ENCODE assay signal across 8 cellular contexts in genomic region chr1:63317814-63318156, GRCh38. TPM values are rescaled to one million over a fixed set of nuclear protein-coding genes. Genes with fewer than 3 reads are reported as not detected.
DNase-seq lines count a peak whose midpoint lies in the region; ATAC-seq and TF ChIP-seq lines count a peak whose summit lies in the region.
"Had no signal": no experiment of that assay in that cellular context is flagged by ENCODE, and none has a peak within 500 bp of the region (broad histone marks: within the 10 kb centered on the region; RNA-seq: fewer than 3 reads in every experiment).

No MANE protein-coding gene starts in this region.

- peaks cover 14% of the 10 kb centered on the region for H3K4me1 Mint-ChIP-seq in central memory CD8-positive, alpha-beta T cell

- H3K27me3 ChIP-seq in DOHH2 (ENCODE audit: control insufficient read depth, low read length) (no peaks in the 10 kb centered on the region), osteoblast (ENCODE audit: insufficient read depth, low read length) (peaks cover 74% of the 10 kb centered on the region), tibial artery (peaks cover 16 to 82% of the 10 kb centered on the region in 2 donors), prostate gland (replicated peaks; ENCODE audit: insufficient read depth) (peaks cover 52% of the 10 kb centered on the region)

- H4K20me1 ChIP-seq in DOHH2 (ENCODE audit: control insufficient read depth, insufficient read depth, low read depth, low read length) (no peaks in the 10 kb centered on the region), osteoblast (ENCODE audit: insufficient read depth, low read length) (no peaks in the 10 kb centered on the region)

- peak overlapping the region; percentile 70 for H3K4me3 ChIP-seq in DOHH2 (ENCODE audit: low read length)
- H3K4me3 ChIP-seq in LNCaP clone FGC (ENCODE audit: low read depth, low read length) = peak overlapping the region; percentile 47
- H3K4me3 ChIP-seq in osteoblast (ENCODE audit: insufficient read depth, low read length) = peak overlapping the region; percentile 53
- no peak overlapping the region for H3K4me3 ChIP-seq in tibial artery
- no peak overlapping the region for H3K4me3 ChIP-seq in prostate gland
- H3K4me3 ChIP-seq in mucosa of descending colon = no peak overlapping the region

- no peaks in the 10 kb centered on the region for H3K9me2 ChIP-seq in DOHH2 (replicated peaks; ENCODE audit: control insufficient read depth, low read length)

- no peak for TF ChIP-seq POLR2A in prostate gland (IDR thresholded peaks at IDR 0.05)

- peaks cover 28% of the 10 kb centered on the region for H3K36me3 Mint-ChIP-seq in central memory CD8-positive, alpha-beta T cell (ENCODE audit: insufficient read depth)

- peak overlapping the region; percentile 28 for H3K4me3 Mint-ChIP-seq in central memory CD8-positive, alpha-beta T cell

- H3F3A ChIP-seq in DOHH2 (ENCODE audit: control insufficient read depth, insufficient read depth) = 0 out of 2 replicates have a peak, but pooled peaks cover 3% of the 10 kb centered on the region

- DNase-seq in LNCaP clone FGC (ENCODE audit: low read depth) (no peak), osteoblast (ENCODE audit: insufficient read length, low spot score, missing footprints) (no peak), tibial artery (no peak), prostate gland (ENCODE audit: low spot score) (no peak), mucosa of descending colon (no peak)
- no peak for DNase-seq in central memory CD8-positive, alpha-beta T cell (ENCODE audit: low spot score in 2 of 2)
- DNase-seq: aorta had no signal

- H3K79me2 ChIP-seq in DOHH2 (ENCODE audit: control insufficient read depth, low read length) (no peaks in the 10 kb centered on the region), osteoblast (ENCODE audit: insufficient read depth, low read length) (no peaks in the 10 kb centered on the region)

- no peak overlapping the region for H3K27ac Mint-ChIP-seq in central memory CD8-positive, alpha-beta T cell (ENCODE audit: low read depth)

- no peaks in the 10 kb centered on the region for H3K36me3 ChIP-seq in DOHH2 (ENCODE audit: control insufficient read depth, low read length)
- no peaks in the 10 kb centered on the region for H3K36me3 ChIP-seq in osteoblast (ENCODE audit: insufficient read depth, low read length)
- no peaks in the 10 kb centered on the region for H3K36me3 ChIP-seq in tibial artery
- no peaks in the 10 kb centered on the region for H3K36me3 ChIP-seq in prostate gland
- no peaks in the 10 kb centered on the region for H3K36me3 ChIP-seq in mucosa of descending colon (ENCODE audit: low read depth)

- H3K9me3 Mint-ChIP-seq in central memory CD8-positive, alpha-beta T cell = peaks cover 8% of the 10 kb centered on the region

- H3K27ac ChIP-seq in DOHH2 (ENCODE audit: low read depth, low read length) (no peak overlapping the region), osteoblast (ENCODE audit: low read depth, low read length) (no peak overlapping the region), tibial artery (no peak overlapping the region), prostate gland (no peak overlapping the region)

- no peak overlapping the region for H2AFZ ChIP-seq in osteoblast (ENCODE audit: low read length)

- no peak for ATAC-seq in central memory CD8-positive, alpha-beta T cell (replicated peaks; ENCODE audit: extremely low read depth, poor library complexity, severe bottlenecking)
- ATAC-seq in mucosa of descending colon = no peak

- H3K27me3 Mint-ChIP-seq in central memory CD8-positive, alpha-beta T cell = peaks cover 82% of the 10 kb centered on the region

- 9% methylated on average over 14 of the region's 14 CpGs for WGBS in prostate gland

- H3K9me3 ChIP-seq in DOHH2 (ENCODE audit: control insufficient read depth, insufficient read depth, low read length) = peaks cover 4% of the 10 kb centered on the region; the same call in 1 of the 2 replicates
- peaks cover 2% of the 10 kb centered on the region for H3K9me3 ChIP-seq in osteoblast (ENCODE audit: low read depth, low read length)
- H3K9me3 ChIP-seq in tibial artery = peaks cover 0 to 4% (median 0%) of the 10 kb centered on the region in 3 donors
- H3K9me3 ChIP-seq in prostate gland = no peaks in the 10 kb centered on the region
- no peaks in the 10 kb centered on the region for H3K9me3 ChIP-seq in mucosa of descending colon

- TF ChIP-seq CTCF in DOHH2 (IDR thresholded peaks at IDR 0.05; ENCODE audit: low read depth, low read length, poor library complexity, severe bottlenecking) (no peak), LNCaP clone FGC (IDR thresholded peaks at IDR 0.05; ENCODE audit: control insufficient read depth, extremely low read depth, insufficient read depth) (no peak), osteoblast (IDR thresholded peaks at IDR 0.05; ENCODE audit: extremely low read depth, low read depth, low read length) (no peak), tibial artery (IDR thresholded peaks at IDR 0.05) (no peak), prostate gland (IDR thresholded peaks at IDR 0.05) (no peak), mucosa of descending colon (IDR thresholded peaks at IDR 0.05) (no peak)

- H3K4me2 ChIP-seq in DOHH2 (ENCODE audit: low read length) = peak overlapping the region; percentile 71
- peak overlapping the region; percentile 70 for H3K4me2 ChIP-seq in osteoblast (ENCODE audit: insufficient read depth, low read length)

- H3K4me1 ChIP-seq in DOHH2 (ENCODE audit: control insufficient read depth, low read length) = peaks cover 12% of the 10 kb centered on the region
- peaks cover 2% of the 10 kb centered on the region for H3K4me1 ChIP-seq in osteoblast (ENCODE audit: insufficient read depth, low read length)
- peaks cover 0 to 33% (median 23%) of the 10 kb centered on the region in 4 donors for H3K4me1 ChIP-seq in tibial artery
- peaks cover 6% of the 10 kb centered on the region for H3K4me1 ChIP-seq in prostate gland (replicated peaks)
- peaks cover 20% of the 10 kb centered on the region for H3K4me1 ChIP-seq in mucosa of descending colon (ENCODE audit: low read depth)

- intact Hi-C loops in tibial artery (cut with DNase I; ENCODE audit: low total_unique reads) (no loop called here), prostate gland (cut with DNase I) (no loop called here), mucosa of descending colon (cut with DNase I, micrococcal nuclease) (no loop called here)

RNA-seq across cellular contexts. Expression of gene FOXD3, which starts 4.6 kb away (rescaled TPM):
- total RNA-seq in osteoblast (not detected in 2 replicates), prostate gland (1 to 10 TPM in 1 of 2 donors, under 1 TPM in 1; 0.82 to 2.9 TPM), mucosa of descending colon (1 to 10 TPM in 1 of 3 donors, under 1 TPM in 2; 0.14 to 5.0 (median 0.55) TPM)

RNA-seq across cellular contexts. Expression of gene ALG6, which starts 49.6 kb away (rescaled TPM):
- 8.3 and 8.8 TPM in 2 replicates for total RNA-seq in osteoblast
- 10 to 100 TPM; 10.2 to 17.6 TPM for total RNA-seq in prostate gland
- total RNA-seq in mucosa of descending colon = 10 to 100 TPM in 2 of 3 donors, 1 to 10 TPM in 1; 9.2 to 14.5 (median 13.7) TPM

Comparison
In these comparisons a context has a peak if more than half of its experiments do, and no peak if none do; other contexts are left out.
1. H3K4me3 ChIP-seq: peak in DOHH2 (single experiment), LNCaP clone FGC (single experiment) and osteoblast (single experiment); none in tibial artery (0 of 2), prostate gland (0 of 2) and mucosa of descending colon (single experiment).